Comparison of ENCODE assay signal across 9 cellular contexts in genomic region chr6:34284563-34285545, GRCh38. TPM values are rescaled to one million over a fixed set of nuclear protein-coding genes. Genes with fewer than 3 reads are reported as not detected.
DNase-seq lines count a peak whose midpoint lies in the region; ATAC-seq, FAIRE-seq and TF ChIP-seq lines count a peak whose summit lies in the region.
"Had no signal": no experiment of that assay in that cellular context is flagged by ENCODE, and none has a peak within 500 bp of the region (broad histone marks: within the 10 kb centered on the region; RNA-seq: fewer than 3 reads in every experiment).

No MANE protein-coding gene starts in this region.

- POLR2A ChIA-PET in activated naive CD8-positive, alpha-beta T cell treated with anti-CD3 and anti-CD28 coated beads, Interleukin-2, amount 10 ng/mL, durations not matched to agents 7 days and 5 days (lab: Charles Lee), result interaction anchor here (0.6 to 0.8 kb wide), 2 partner anchors 35 to 714 kb away, joined by 3 to 4 read pairs; no protein-coding TSS in a partner anchor
- POLR2A ChIA-PET in HepG2 (lab: Yijun Ruan, JAX), result no interaction called here

- no peak for FAIRE-seq in HepG2 (lab: Jason Lieb, UNC)
- FAIRE-seq: D721Med had no signal

- no peaks in the 10 kb centered on the region for H3K27me3 ChIP-seq in body of pancreas
- no peaks in the 10 kb centered on the region for H3K27me3 ChIP-seq in HepG2 (ENCODE audit: control insufficient read depth in 1 of 2, insufficient read depth in 2 of 2, low read length in 2 of 2)
- H3K27me3 ChIP-seq in upper lobe of left lung, result no peaks in the 10 kb centered on the region

- no peaks in the 10 kb centered on the region for H3K4me1 ChIP-seq in body of pancreas
- H3K4me1 ChIP-seq in HepG2 (ENCODE audit: insufficient read depth, low read length), result no peaks in the 10 kb centered on the region
- H3K4me1 ChIP-seq in upper lobe of left lung, result peaks cover 22 to 39% (median 34%) of the 10 kb centered on the region in 4 donors

- intact Hi-C loops in body of pancreas (cut with DNase I), result no loop called here
- intact Hi-C loops in HepG2 (cut with micrococcal nuclease; ENCODE audit: unreplicated experiment), result no loop called here

- TF ChIP-seq CTCF in body of pancreas (IDR thresholded peaks at IDR 0.05) (no peak), HepG2 (CRISPR knock-in tag; IDR thresholded peaks at IDR 0.05) (no peak), upper lobe of left lung (IDR thresholded peaks at IDR 0.05) (no peak)

- no peak overlapping the region for H3K4me3 Mint-ChIP-seq in activated naive CD8-positive, alpha-beta T cell treated with anti-CD3 and anti-CD28 coated beads, Interleukin-2, amount 10 ng/mL, durations not matched to agents 7 days and 5 days
- no peak overlapping the region for H3K4me3 Mint-ChIP-seq in activated naive CD8-positive, alpha-beta T cell treated with anti-CD3 and anti-CD28 coated beads for 36 hours
- no peak overlapping the region for H3K4me3 Mint-ChIP-seq in activated T-cell treated with anti-CD3 and anti-CD28 coated beads, Interleukin-2, amount 50 U/mL, for 24 hours

- CTCF ChIA-PET in HepG2 (lab: Yijun Ruan, JAX; ENCODE audit: low intra/inter-chr PET ratio, low total read pairs), result no interaction called here

- no peak for TF ChIP-seq POLR2A in body of pancreas (IDR thresholded peaks at IDR 0.05)
- no peak for TF ChIP-seq POLR2A in HepG2 (IDR thresholded peaks at IDR 0.05; ENCODE audit: insufficient read depth in 1 of 2, low read depth in 2 of 2, low read length in 2 of 2)
- TF ChIP-seq POLR2A in upper lobe of left lung (IDR thresholded peaks at IDR 0.05), result peak in 1 of 4 donors; percentile 38

- no peak overlapping the region for H3K9ac ChIP-seq in HepG2 (ENCODE audit: insufficient read depth, low read depth, low read length)

- no peaks in the 10 kb centered on the region for H3K79me2 ChIP-seq in HepG2 (ENCODE audit: insufficient read depth, low read length)

- in situ Hi-C loops in HepG2 (cut with HindIII; ENCODE audit: extremely low pct_ligation_motif_present, low pct_unique_long_range_greater_than_20kb), result no loop called here

- no peak for DNase-seq in activated naive CD8-positive, alpha-beta T cell treated with anti-CD3 and anti-CD28 coated beads, Interleukin-2, amount 10 ng/mL, durations not matched to agents 7 days and 5 days
- DNase-seq in activated naive CD8-positive, alpha-beta T cell treated with anti-CD3 and anti-CD28 coated beads for 36 hours, result no peak
- DNase-seq in body of pancreas (peak; percentile 25 to 76 (median 32)), HepG2 (ENCODE audit: low spot score) (no peak), upper lobe of left lung (peak in 1 of 2 donors; percentile 70), HT-29 (ENCODE audit: low spot score) (no peak)
- no peak for DNase-seq in activated T-cell treated with anti-CD3 and anti-CD28 coated beads, Interleukin-2, amount 50 U/mL, for 24 hours

- peak; percentile 48 for ATAC-seq in activated naive CD8-positive, alpha-beta T cell treated with anti-CD3 and anti-CD28 coated beads, Interleukin-2, amount 10 ng/mL, durations not matched to agents 7 days and 5 days (ENCODE audit: low read depth)
- ATAC-seq in body of pancreas (peak; percentile 41), HepG2 (no peak), upper lobe of left lung (ENCODE audit: low FRiP score in 2 of 2) (peak; percentile 82 to 88), HG03571 (IDR thresholded peaks at IDR 0.05; ENCODE audit: unreplicated experiment) (no peak)

- no peak overlapping the region for H3K4me2 ChIP-seq in HepG2 (ENCODE audit: low read depth, low read length)

- peak overlapping the region; percentile 32 for H3K27ac Mint-ChIP-seq in activated naive CD8-positive, alpha-beta T cell treated with anti-CD3 and anti-CD28 coated beads, Interleukin-2, amount 10 ng/mL, durations not matched to agents 7 days and 5 days
- H3K27ac Mint-ChIP-seq in activated naive CD8-positive, alpha-beta T cell treated with anti-CD3 and anti-CD28 coated beads for 36 hours, result no peak overlapping the region
- H3K27ac Mint-ChIP-seq in activated T-cell treated with anti-CD3 and anti-CD28 coated beads, Interleukin-2, amount 50 U/mL, for 24 hours, result no peak overlapping the region

- no peaks in the 10 kb centered on the region for H3K36me3 ChIP-seq in body of pancreas (replicated peaks in 1 of 2; ENCODE audit: insufficient read depth in 1 of 2, low read depth in 2 of 2)
- H3K36me3 ChIP-seq in HepG2 (replicated peaks in 1 of 2; ENCODE audit: control insufficient read depth in 1 of 2, insufficient read depth in 2 of 2, low read length in 2 of 2), result peaks cover 17 to 38% of the 10 kb centered on the region in 2 experiments; a peak in 4 of 5 replicates
- H3K36me3 ChIP-seq in upper lobe of left lung, result peaks cover 0 to 13% (median 3%) of the 10 kb centered on the region in 4 donors

- peak overlapping the region in 3 of 4 donors; percentile 49 to 80 (median 59) for H3K27ac ChIP-seq in body of pancreas
- no peak overlapping the region for H3K27ac ChIP-seq in HepG2 (ENCODE audit: extremely low read length, insufficient read depth, low read length)
- peak overlapping the region; percentile 39 to 72 (median 65) for H3K27ac ChIP-seq in upper lobe of left lung

- H3K4me3 ChIP-seq in body of pancreas, result no peak overlapping the region
- no peak overlapping the region for H3K4me3 ChIP-seq in HepG2 (replicated peaks in 1 of 3; ENCODE audit: insufficient read depth in 1 of 3, low read depth in 2 of 3, low read length in 3 of 3)
- H3K4me3 ChIP-seq in upper lobe of left lung, result no peak overlapping the region

- no peak overlapping the region for H2AFZ ChIP-seq in HepG2 (ENCODE audit: low read length)

- WGBS in body of pancreas, 2 donors, result 74 to 85% methylated on average over 2 to 5 of the region's 5 CpGs
- WGBS in HepG2 (ENCODE audit: low lambda C conversion rate), result 99% methylated on average over 3 of the region's 5 CpGs
- 69 to 73% methylated on average over 4 to 5 of the region's 5 CpGs for WGBS in upper lobe of left lung, 2 donors

- no TSS peak for BruUV-seq in HepG2 (replicated peaks; lab: Mats Ljungman, UMichigan)

- H3K4me1 Mint-ChIP-seq in activated naive CD8-positive, alpha-beta T cell treated with anti-CD3 and anti-CD28 coated beads, Interleukin-2, amount 10 ng/mL, durations not matched to agents 7 days and 5 days, result peaks cover 21% of the 10 kb centered on the region
- H3K4me1 Mint-ChIP-seq in activated naive CD8-positive, alpha-beta T cell treated with anti-CD3 and anti-CD28 coated beads for 36 hours, result peaks cover 13% of the 10 kb centered on the region
- H3K4me1 Mint-ChIP-seq in activated T-cell treated with anti-CD3 and anti-CD28 coated beads, Interleukin-2, amount 50 U/mL, for 24 hours (ENCODE audit: low read depth), result peaks cover 15% of the 10 kb centered on the region

- H3K9me3 ChIP-seq in body of pancreas, result no peaks in the 10 kb centered on the region
- no peaks in the 10 kb centered on the region for H3K9me3 ChIP-seq in HepG2 (ENCODE audit: low read length)
- H3K9me3 ChIP-seq in upper lobe of left lung, result no peaks in the 10 kb centered on the region

- no peak for TF ChIP-seq RAD21 in HepG2 (CRISPR knock-in tag; IDR thresholded peaks at IDR 0.05)

- no peaks in the 10 kb centered on the region for H4K20me1 ChIP-seq in HepG2 (ENCODE audit: insufficient read depth, low read length)

- no peaks in the 10 kb centered on the region for H3K27me3 Mint-ChIP-seq in activated naive CD8-positive, alpha-beta T cell treated with anti-CD3 and anti-CD28 coated beads, Interleukin-2, amount 10 ng/mL, durations not matched to agents 7 days and 5 days
- H3K27me3 Mint-ChIP-seq in activated naive CD8-positive, alpha-beta T cell treated with anti-CD3 and anti-CD28 coated beads for 36 hours, result no peaks in the 10 kb centered on the region
- no peaks in the 10 kb centered on the region for H3K27me3 Mint-ChIP-seq in activated T-cell treated with anti-CD3 and anti-CD28 coated beads, Interleukin-2, amount 50 U/mL, for 24 hours

- no peak for TF ChIP-seq EP300 in HepG2 (IDR thresholded peaks at IDR 0.05; ENCODE audit: low read depth in 2 of 2, low read length in 2 of 2)
- no peak for TF ChIP-seq EP300 in HepG2 (CRISPR knock-in tag; IDR thresholded peaks at IDR 0.05; ENCODE audit: borderline replicate concordance)
- TF ChIP-seq EP300 in upper lobe of left lung (IDR thresholded peaks at IDR 0.05), result no peak

- H3K36me3 Mint-ChIP-seq in activated naive CD8-positive, alpha-beta T cell treated with anti-CD3 and anti-CD28 coated beads, Interleukin-2, amount 10 ng/mL, durations not matched to agents 7 days and 5 days, result peaks cover 34% of the 10 kb centered on the region
- peaks cover 16% of the 10 kb centered on the region for H3K36me3 Mint-ChIP-seq in activated naive CD8-positive, alpha-beta T cell treated with anti-CD3 and anti-CD28 coated beads for 36 hours
- peaks cover 86% of the 10 kb centered on the region for H3K36me3 Mint-ChIP-seq in activated T-cell treated with anti-CD3 and anti-CD28 coated beads, Interleukin-2, amount 50 U/mL, for 24 hours (ENCODE audit: low read depth)

- no peaks in the 10 kb centered on the region for H3K9me3 Mint-ChIP-seq in activated naive CD8-positive, alpha-beta T cell treated with anti-CD3 and anti-CD28 coated beads, Interleukin-2, amount 10 ng/mL, durations not matched to agents 7 days and 5 days
- no peaks in the 10 kb centered on the region for H3K9me3 Mint-ChIP-seq in activated naive CD8-positive, alpha-beta T cell treated with anti-CD3 and anti-CD28 coated beads for 36 hours
- H3K9me3 Mint-ChIP-seq in activated T-cell treated with anti-CD3 and anti-CD28 coated beads, Interleukin-2, amount 50 U/mL, for 24 hours, result no peaks in the 10 kb centered on the region

RNA-seq across cellular contexts. Expression of gene SMIM29, which starts 36.0 kb away (rescaled TPM):
- 10 to 100 TPM; 24.4 to 28.3 TPM for total RNA-seq in activated naive CD8-positive, alpha-beta T cell treated with anti-CD3 and anti-CD28 coated beads, Interleukin-2, amount 10 ng/mL, durations not matched to agents 7 days and 5 days
- total RNA-seq in activated naive CD8-positive, alpha-beta T cell treated with anti-CD3 and anti-CD28 coated beads for 36 hours, result 10 to 100 TPM; 13.1 to 14.2 TPM
- total RNA-seq in body of pancreas (10 to 100 TPM in 1 of 2 donors, 1 to 10 TPM in 1; 8.6 to 21.5 TPM), HepG2 (2016; rRNA removed; fragmentation: Illumina TruSeq; extraction: Trizol) (11.2 and 15.3 TPM in 2 replicates), upper lobe of left lung (10 to 100 TPM; 12.6 to 42.2 (median 34.9) TPM)
- 78.6 and 81.3 TPM in 2 replicates for total RNA-seq in HepG2 (2016; cell fraction: cytosol; rRNA removed; fragmentation: Illumina TruSeq; extraction: Trizol; ENCODE audit: low read depth)
- total RNA-seq in HepG2 (2016; cell fraction: insoluble cytoplasmic fraction; rRNA removed; fragmentation: Illumina TruSeq; extraction: Trizol), result 9.2 and 15.5 TPM in 2 replicates
- 58.3 and 62.1 TPM in 2 replicates for total RNA-seq in HepG2 (2016; cell fraction: membrane; rRNA removed; fragmentation: Illumina TruSeq; extraction: Trizol)
- 7.2 and 10.1 TPM in 2 replicates for total RNA-seq in HepG2 (2016; cell fraction: nucleus; rRNA removed; fragmentation: Illumina TruSeq; extraction: Trizol)
- 8.8 and 11.9 TPM in 2 replicates for polyA plus RNA-seq in HepG2 (2011; rRNA removed)
- 9.0 and 13.2 TPM in 2 replicates for polyA plus RNA-seq in HepG2 (2011; cell fraction: cytosol; rRNA removed)
- polyA plus RNA-seq in HepG2 (2011; cell fraction: nucleus; rRNA removed), result 14.4 and 18.0 TPM in 2 replicates
- 3.4 and 5.5 TPM in 2 replicates for polyA plus RNA-seq in HepG2 (2012)
- 91.0 and 94.0 TPM in 2 replicates for polyA plus RNA-seq in HepG2 (2016; cell fraction: cytosol; fragmentation: Illumina TruSeq; extraction: Trizol; ENCODE audit: low read depth)
- polyA plus RNA-seq in HepG2 (2016; cell fraction: insoluble cytoplasmic fraction; fragmentation: Illumina TruSeq; extraction: Trizol; ENCODE audit: low read depth), result 9.6 and 11.4 TPM in 2 replicates
- 61.6 and 63.3 TPM in 2 replicates for polyA plus RNA-seq in HepG2 (2016; cell fraction: membrane; fragmentation: Illumina TruSeq; extraction: Trizol; ENCODE audit: low read depth)
- polyA plus RNA-seq in HepG2 (2016; cell fraction: nucleus; fragmentation: Illumina TruSeq; extraction: Trizol; ENCODE audit: insufficient read depth, low read depth), result 13.3 and 16.8 TPM in 2 replicates
- 13.5 and 15.5 TPM in 2 replicates for polyA minus RNA-seq in HepG2 (2011; rRNA and poly(A)+ RNA removed; ENCODE audit: low replicate concordance)
- 3.9 and 4.0 TPM in 2 replicates for polyA minus RNA-seq in HepG2 (2011; cell fraction: cytosol; rRNA and poly(A)+ RNA removed)
- polyA minus RNA-seq in HepG2 (2011; cell fraction: nucleus; rRNA and poly(A)+ RNA removed), result 5.6 and 6.4 TPM in 2 replicates
- 25.2 and 26.8 TPM in 2 replicates for total RNA-seq in HT-29 (2014; rRNA removed; shearing (Covaris generic))

RNA-seq across cellular contexts. Expression of gene HMGA1, which starts 48.2 kb away (rescaled TPM):
- 100 to 1,000 TPM; 233 to 247 TPM for total RNA-seq in activated naive CD8-positive, alpha-beta T cell treated with anti-CD3 and anti-CD28 coated beads, Interleukin-2, amount 10 ng/mL, durations not matched to agents 7 days and 5 days
- 100 to 1,000 TPM; 803 to 814 TPM for total RNA-seq in activated naive CD8-positive, alpha-beta T cell treated with anti-CD3 and anti-CD28 coated beads for 36 hours
- 10 to 100 TPM; 22.6 to 27.7 TPM for total RNA-seq in body of pancreas
- total RNA-seq in HepG2 (2016; rRNA removed; fragmentation: Illumina TruSeq; extraction: Trizol), result 145 and 150 TPM in 2 replicates
- 82.4 and 94.2 TPM in 2 replicates for total RNA-seq in HepG2 (2016; cell fraction: cytosol; rRNA removed; fragmentation: Illumina TruSeq; extraction: Trizol; ENCODE audit: low read depth)
- 136 and 144 TPM in 2 replicates for total RNA-seq in HepG2 (2016; cell fraction: insoluble cytoplasmic fraction; rRNA removed; fragmentation: Illumina TruSeq; extraction: Trizol)
- total RNA-seq in HepG2 (2016; cell fraction: membrane; rRNA removed; fragmentation: Illumina TruSeq; extraction: Trizol), result 218 and 242 TPM in 2 replicates
- total RNA-seq in HepG2 (2016; cell fraction: nucleus; rRNA removed; fragmentation: Illumina TruSeq; extraction: Trizol), result 54.7 and 67.6 TPM in 2 replicates
- 110 and 117 TPM in 2 replicates for polyA plus RNA-seq in HepG2 (2011; rRNA removed)
- 75.3 and 119 TPM in 2 replicates for polyA plus RNA-seq in HepG2 (2011; cell fraction: cytosol; rRNA removed)
- polyA plus RNA-seq in HepG2 (2011; cell fraction: nucleus; rRNA removed), result 94.8 and 98.5 TPM in 2 replicates
- 124 and 156 TPM in 2 replicates for polyA plus RNA-seq in HepG2 (2012)
- polyA plus RNA-seq in HepG2 (2016; cell fraction: cytosol; fragmentation: Illumina TruSeq; extraction: Trizol; ENCODE audit: low read depth), result 263 TPM in 2 replicates
- polyA plus RNA-seq in HepG2 (2016; cell fraction: insoluble cytoplasmic fraction; fragmentation: Illumina TruSeq; extraction: Trizol; ENCODE audit: low read depth), result 365 and 450 TPM in 2 replicates
- 531 and 581 TPM in 2 replicates for polyA plus RNA-seq in HepG2 (2016; cell fraction: membrane; fragmentation: Illumina TruSeq; extraction: Trizol; ENCODE audit: low read depth)
- 216 and 222 TPM in 2 replicates for polyA plus RNA-seq in HepG2 (2016; cell fraction: nucleus; fragmentation: Illumina TruSeq; extraction: Trizol; ENCODE audit: insufficient read depth, low read depth)
- 74.1 and 108 TPM in 2 replicates for polyA minus RNA-seq in HepG2 (2011; rRNA and poly(A)+ RNA removed; ENCODE audit: low replicate concordance)
- polyA minus RNA-seq in HepG2 (2011; cell fraction: cytosol; rRNA and poly(A)+ RNA removed), result 75.7 and 94.8 TPM in 2 replicates
- 17.0 and 21.0 TPM in 2 replicates for polyA minus RNA-seq in HepG2 (2011; cell fraction: nucleus; rRNA and poly(A)+ RNA removed)
- total RNA-seq in upper lobe of left lung, result 10 to 100 TPM; 19.9 to 91.5 (median 58.9) TPM
- 1,158 and 1,171 TPM in 2 replicates for total RNA-seq in HT-29 (2014; rRNA removed; shearing (Covaris generic))

Comparison
In these comparisons a context has a peak if more than half of its experiments do, and no peak if none do; other contexts are left out.
1. ATAC-seq: peak in activated naive CD8-positive, alpha-beta T cell treated with anti-CD3 and anti-CD28 coated beads, Interleukin-2, amount 10 ng/mL, durations not matched to agents 7 days and 5 days (single experiment), body of pancreas (single experiment) and upper lobe of left lung (2 of 2); none in HepG2 (single experiment) and HG03571 (single experiment).
2. DNase-seq: peak in body of pancreas (4 of 4); none in activated naive CD8-positive, alpha-beta T cell treated with anti-CD3 and anti-CD28 coated beads, Interleukin-2, amount 10 ng/mL, durations not matched to agents 7 days and 5 days (single experiment), activated naive CD8-positive, alpha-beta T cell treated with anti-CD3 and anti-CD28 coated beads for 36 hours (single experiment), HepG2 (single experiment), activated T-cell treated with anti-CD3 and anti-CD28 coated beads, Interleukin-2, amount 50 U/mL, for 24 hours (single experiment) and HT-29 (single experiment).